8 cellular contexts compared by ENCODE assay signal in the genomic region with DNA sequence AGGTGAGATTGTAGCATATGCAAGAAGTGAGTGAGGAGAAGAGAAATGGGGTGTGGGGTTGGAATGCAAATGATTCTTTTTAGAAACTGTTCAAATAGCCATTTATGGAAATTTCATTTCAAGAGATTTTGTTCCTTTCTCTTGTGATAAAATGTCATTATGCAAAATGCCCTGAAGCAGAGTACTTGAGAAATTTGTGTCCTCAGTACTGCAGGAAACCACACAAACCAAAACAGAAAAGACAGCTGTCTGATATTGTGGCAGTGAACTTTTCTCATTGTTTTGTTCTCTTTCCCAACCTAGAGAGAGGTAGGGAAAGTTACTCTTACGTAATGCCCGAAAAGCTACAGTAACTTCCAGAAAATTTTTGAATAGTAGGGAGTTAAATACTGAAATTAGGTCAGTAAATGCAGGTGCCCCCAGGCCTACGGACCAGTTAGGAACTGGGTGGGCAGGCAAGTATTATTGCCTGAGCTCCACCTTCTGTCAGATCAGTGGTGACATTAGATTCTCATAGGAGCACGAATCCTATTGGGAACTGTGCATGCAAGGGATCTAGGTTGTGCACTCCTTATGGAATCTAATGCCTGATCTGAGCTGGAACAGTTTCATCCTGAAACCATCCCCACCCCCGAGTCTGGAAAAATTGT. TPM values are rescaled to one million over a fixed set of nuclear protein-coding genes. Genes with fewer than 3 reads are reported as not detected.
DNase-seq lines count a peak whose midpoint lies in the region; ATAC-seq and TF ChIP-seq lines count a peak whose summit lies in the region.

No MANE protein-coding gene starts in this region.

- intact Hi-C loops in thyroid gland (cut with DNase I) = no loop called here

- H3K27me3 ChIP-seq in thyroid gland = no peaks in the 10 kb centered on the region
- H3K27me3 ChIP-seq in right atrium auricular region = no peaks in the 10 kb centered on the region

- peak; percentile 91 for ATAC-seq in GM19023 (IDR thresholded peaks at IDR 0.05; ENCODE audit: unreplicated experiment)
- peak; percentile 90 for ATAC-seq in HG02588 (IDR thresholded peaks at IDR 0.05; ENCODE audit: unreplicated experiment)

- no peak for TF ChIP-seq POLR2A in thyroid gland (IDR thresholded peaks at IDR 0.05)

- H3K27me3 Mint-ChIP-seq in osteocyte (ENCODE audit: unreplicated experiment) = no peaks in the 10 kb centered on the region

- TF ChIP-seq CTCF in osteocyte (IDR thresholded peaks at IDR 0.05) (no peak), thyroid gland (IDR thresholded peaks at IDR 0.05) (no peak), right atrium auricular region (IDR thresholded peaks at IDR 0.05) (no peak)

- 77 to 92% methylated on average over 5 of the region's 5 CpGs for WGBS in thyroid gland, 2 donors

- peaks cover 88% of the 10 kb centered on the region for H3K36me3 Mint-ChIP-seq in osteocyte (ENCODE audit: unreplicated experiment)

- H3K9me3 Mint-ChIP-seq in osteocyte (ENCODE audit: unreplicated experiment) = no peaks in the 10 kb centered on the region

- peaks cover 53% of the 10 kb centered on the region for H3K4me1 Mint-ChIP-seq in osteocyte (ENCODE audit: unreplicated experiment)

- H3K36me3 ChIP-seq in thyroid gland (peaks cover 18 to 52% of the 10 kb centered on the region in 2 donors), right atrium auricular region (peaks cover 82% of the 10 kb centered on the region)

- peak overlapping the region; percentile 45 for H3K27ac Mint-ChIP-seq in osteocyte (ENCODE audit: unreplicated experiment)

- H3K27ac ChIP-seq in thyroid gland = no peak overlapping the region
- H3K27ac ChIP-seq in right atrium auricular region = no peak overlapping the region

- H3K4me3 ChIP-seq in thyroid gland (replicated peaks in 1 of 3) = no peak overlapping the region
- H3K4me3 ChIP-seq in right atrium auricular region = no peak overlapping the region

- no peak overlapping the region for H3K4me3 Mint-ChIP-seq in osteocyte (ENCODE audit: unreplicated experiment)

- DNase-seq in M059J (ENCODE audit: low read depth) = peak; percentile 75
- no peak for DNase-seq in osteocyte (ENCODE audit: extremely low spot score, unreplicated experiment)
- DNase-seq in GM19240 (ENCODE audit: insufficient read length, low spot score) = no peak
- no peak for DNase-seq in activated gamma-delta T cell (lab: John Stamatoyannopoulos, UW)
- DNase-seq in thyroid gland = no peak
- no peak for DNase-seq in right atrium auricular region (ENCODE audit: low spot score)

- H3K9me3 ChIP-seq in thyroid gland = no peaks in the 10 kb centered on the region
- H3K9me3 ChIP-seq in right atrium auricular region = no peaks in the 10 kb centered on the region

- H3K4me1 ChIP-seq in thyroid gland = peaks cover 0 to 7% of the 10 kb centered on the region in 2 donors
- H3K4me1 ChIP-seq in right atrium auricular region = peaks cover 0 to 13% of the 10 kb centered on the region in 2 donors

RNA-seq across cellular contexts. Expression of gene DLD, which starts 34.0 kb away (rescaled TPM):
- total RNA-seq in M059J (2014; rRNA removed; shearing (Covaris generic)) = 113 and 150 TPM in 2 replicates
- total RNA-seq in osteocyte = 56.8 and 59.8 TPM in 2 replicates
- 100 to 1,000 TPM; 108 to 343 (median 213) TPM for total RNA-seq in thyroid gland
- total RNA-seq in right atrium auricular region = 100 to 1,000 TPM in 1 of 2 donors, 10 to 100 TPM in 1; 52.9 to 153 TPM
